1 cellular context compared by ENCODE assay signal in genomic region chr10:96092999-96093767, GRCh38.
A peak's percentile ranks its signal among the peaks of the same experiment; 100 is the strongest.
TF ChIP-seq lines count a peak whose summit lies in the region.

No MANE protein-coding gene starts in this region.

TF ChIP-seq in K562, 482 proteins besides CTCF, POLR2A, EP300 and RAD21:
- TF ChIP-seq E2F5 (CRISPR knock-in tag; IDR thresholded peaks at IDR 0.05): no peak
- TF ChIP-seq VEZF1 (CRISPR knock-in tag; IDR thresholded peaks at IDR 0.05): 0 out of 2 replicates have a peak, but pooled peaks have one; percentile 16
- TF ChIP-seq JUND (IDR thresholded peaks at IDR 0.05; ENCODE audit: borderline replicate concordance, low read depth, low read length): no peak
- TF ChIP-seq JUND (tag; IDR thresholded peaks at IDR 0.05; ENCODE audit: borderline replicate concordance, low read depth, low read length): peak; percentile 42; the same call in 1 of the 3 replicates
- TF ChIP-seq KDM2B (CRISPR knock-in tag; IDR thresholded peaks at IDR 0.05): no peak
- TF ChIP-seq MEIS2 (IDR thresholded peaks at IDR 0.05; ENCODE audit: partially characterized antibody): peak; percentile 20
- TF ChIP-seq, protein P1, sequence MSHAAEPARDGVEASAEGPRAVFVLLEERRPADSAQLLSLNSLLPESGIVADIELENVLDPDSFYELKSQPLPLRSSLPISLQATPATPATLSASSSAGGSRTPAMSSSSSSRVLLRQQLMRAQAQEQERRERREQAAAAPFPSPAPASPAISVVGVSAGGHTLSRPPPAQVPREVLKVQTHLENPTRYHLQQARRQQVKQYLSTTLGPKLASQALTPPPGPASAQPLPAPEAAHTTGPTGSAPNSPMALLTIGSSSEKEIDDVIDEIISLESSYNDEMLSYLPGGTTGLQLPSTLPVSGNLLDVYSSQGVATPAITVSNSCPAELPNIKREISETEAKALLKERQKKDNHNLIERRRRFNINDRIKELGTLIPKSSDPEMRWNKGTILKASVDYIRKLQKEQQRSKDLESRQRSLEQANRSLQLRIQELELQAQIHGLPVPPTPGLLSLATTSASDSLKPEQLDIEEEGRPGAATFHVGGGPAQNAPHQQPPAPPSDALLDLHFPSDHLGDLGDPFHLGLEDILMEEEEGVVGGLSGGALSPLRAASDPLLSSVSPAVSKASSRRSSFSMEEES (CRISPR knock-in tag; IDR thresholded peaks at IDR 0.05): no peak
- TF ChIP-seq AFF1 (IDR thresholded peaks at IDR 0.05; ENCODE audit: low read depth in 1 of 2, partially characterized antibody in 2 of 2): peak in 1 of 2 experiments; percentile 89
- no peak for TF ChIP-seq EWSR1 (IDR thresholded peaks at IDR 0.05; ENCODE audit: borderline replicate concordance, low read depth, partially characterized antibody)
- TF ChIP-seq ATF7 (IDR thresholded peaks at IDR 0.05): peak; percentile 69
- TF ChIP-seq ZNF239 (CRISPR knock-in tag; IDR thresholded peaks at IDR 0.05): no peak
- TF ChIP-seq MIER1 (IDR thresholded peaks at IDR 0.05; ENCODE audit: low read depth): no peak
- no peak for TF ChIP-seq ZHX1 (conservative IDR thresholded peaks at IDR 0.05; ENCODE audit: low read length)
- TF ChIP-seq GTF2B (IDR thresholded peaks at IDR 0.05; ENCODE audit: extremely low read depth, insufficient read length): no peak
- TF ChIP-seq, protein P2, sequence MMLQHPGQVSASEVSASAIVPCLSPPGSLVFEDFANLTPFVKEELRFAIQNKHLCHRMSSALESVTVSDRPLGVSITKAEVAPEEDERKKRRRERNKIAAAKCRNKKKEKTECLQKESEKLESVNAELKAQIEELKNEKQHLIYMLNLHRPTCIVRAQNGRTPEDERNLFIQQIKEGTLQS (IDR thresholded peaks at IDR 0.05): peak; percentile 54; the same call in 1 of the 2 replicates
- TF ChIP-seq, protein P2 (CRISPR knock-in tag; conservative IDR thresholded peaks at IDR 0.05): no peak
- peak; percentile 56; the same call in 1 of the 2 replicates for TF ChIP-seq NFIC (IDR thresholded peaks at IDR 0.05)
